In the genomic region with DNA sequence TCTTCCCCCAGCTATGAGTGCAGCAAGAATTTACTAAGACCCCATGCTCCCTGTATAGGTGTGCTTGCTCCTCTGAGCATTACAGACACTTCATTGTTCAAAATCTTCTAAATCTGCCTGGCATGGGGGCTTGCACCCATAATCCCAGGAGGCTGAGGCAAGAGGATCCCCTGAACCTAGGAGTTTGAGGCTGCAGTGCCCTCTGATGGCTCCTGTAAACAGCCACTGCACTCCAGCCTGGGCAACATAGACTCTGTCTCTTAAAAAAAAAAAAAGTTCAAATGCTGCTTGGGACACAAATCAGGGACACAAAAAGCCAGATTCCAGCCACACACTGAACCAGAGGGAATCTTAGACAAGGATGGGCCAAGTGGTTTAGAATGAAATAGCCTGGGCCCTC, we compare ENCODE assay signal across 17 cellular contexts. TPM values are rescaled to one million over a fixed set of nuclear protein-coding genes. Genes with fewer than 3 reads are reported as not detected.
DNase-seq lines count a peak whose midpoint lies in the region; ATAC-seq, FAIRE-seq and TF ChIP-seq lines count a peak whose summit lies in the region.
"Had no signal": no experiment of that assay in that cellular context is flagged by ENCODE, and none has a peak within 500 bp of the region (broad histone marks: within the 10 kb centered on the region; RNA-seq: fewer than 3 reads in every experiment).

No MANE protein-coding gene starts in this region.

- H3K27ac Mint-ChIP-seq in activated T-cell treated with anti-CD3 and anti-CD28 coated beads, Interleukin-2, amount 50 U/mL, for 72 hours: no peak overlapping the region
- H3K27ac Mint-ChIP-seq in stimulated activated naive CD8-positive, alpha-beta T cell treated with anti-CD3 and anti-CD28 coated beads, Interleukin-15, amount 100 ng/mL, for 72 hours: no peak overlapping the region
- H3K27ac Mint-ChIP-seq: activated CD8-positive, alpha-beta memory T cell treated with anti-CD3 and anti-CD28 coated beads, Interleukin-2, amount 10 ng/mL, durations not matched to agents 7 days and 5 days had no signal

- H3K36me3 ChIP-seq in tibial artery: no peaks in the 10 kb centered on the region
- H3K36me3 ChIP-seq: adrenal gland, gastroesophageal sphincter had no signal

- no peaks in the 10 kb centered on the region for H3K36me3 Mint-ChIP-seq in activated T-cell treated with anti-CD3 and anti-CD28 coated beads, Interleukin-2, amount 50 U/mL, for 72 hours (ENCODE audit: insufficient read depth in 2 of 2)
- H3K36me3 Mint-ChIP-seq: activated CD8-positive, alpha-beta memory T cell treated with anti-CD3 and anti-CD28 coated beads, Interleukin-2, amount 10 ng/mL, durations not matched to agents 7 days and 5 days had no signal

- TF ChIP-seq RAD21 in A549 (conservative IDR thresholded peaks at IDR 0.05 in 1 of 2, IDR thresholded peaks at IDR 0.05 in 1 of 2): peak in 1 of 2 experiments; percentile 41; a peak in 1 of 5 replicates

- no peak overlapping the region for H3K4me3 ChIP-seq in A549
- no peak overlapping the region for H3K4me3 ChIP-seq in fibroblast of pulmonary artery (replicated peaks; ENCODE audit: low read depth, low read length)
- no peak overlapping the region for H3K4me3 ChIP-seq in tibial artery
- H3K4me3 ChIP-seq: adrenal gland, gastroesophageal sphincter had no signal

- H3K9me3 ChIP-seq in A549 (no peaks in the 10 kb centered on the region), tibial artery (no peaks in the 10 kb centered on the region)
- H3K9me3 ChIP-seq: adrenal gland, gastroesophageal sphincter had no signal

- no peak overlapping the region for H3K4me3 Mint-ChIP-seq in activated T-cell treated with anti-CD3 and anti-CD28 coated beads, Interleukin-2, amount 50 U/mL, for 72 hours
- no peak overlapping the region for H3K4me3 Mint-ChIP-seq in stimulated activated naive CD8-positive, alpha-beta T cell treated with anti-CD3 and anti-CD28 coated beads, Interleukin-15, amount 100 ng/mL, for 72 hours
- H3K4me3 Mint-ChIP-seq: activated CD8-positive, alpha-beta memory T cell treated with anti-CD3 and anti-CD28 coated beads, Interleukin-2, amount 10 ng/mL, durations not matched to agents 7 days and 5 days had no signal

- H3K4me2 ChIP-seq in A549: no peak overlapping the region

- H3K9me3 Mint-ChIP-seq in activated T-cell treated with anti-CD3 and anti-CD28 coated beads, Interleukin-2, amount 50 U/mL, for 72 hours: no peaks in the 10 kb centered on the region
- H3K9me3 Mint-ChIP-seq in stimulated activated naive CD8-positive, alpha-beta T cell treated with anti-CD3 and anti-CD28 coated beads, Interleukin-15, amount 100 ng/mL, for 72 hours: no peaks in the 10 kb centered on the region

- H3K27me3 ChIP-seq in tibial artery: peaks cover 0 to 16% of the 10 kb centered on the region in 2 donors
- H3K27me3 ChIP-seq: adrenal gland, gastroesophageal sphincter had no signal

- H3K27ac ChIP-seq in A549: no peak overlapping the region
- H3K27ac ChIP-seq in tibial artery: no peak overlapping the region
- H3K27ac ChIP-seq: gastroesophageal sphincter had no signal

- no peaks in the 10 kb centered on the region for H3K27me3 Mint-ChIP-seq in activated T-cell treated with anti-CD3 and anti-CD28 coated beads, Interleukin-2, amount 50 U/mL, for 72 hours (ENCODE audit: low read depth)
- no peaks in the 10 kb centered on the region for H3K27me3 Mint-ChIP-seq in stimulated activated naive CD8-positive, alpha-beta T cell treated with anti-CD3 and anti-CD28 coated beads, Interleukin-15, amount 100 ng/mL, for 72 hours

- CTCF ChIA-PET in A549 (lab: Yijun Ruan, JAX): interaction anchor here (1.8 to 34.5 kb wide), 4 partner anchors 9 to 150 kb away, joined by 6 to 575 read pairs (median 18); no protein-coding TSS in a partner anchor

- FAIRE-seq in A549 (lab: Jason Lieb, UNC): no peak

- no peak for TF ChIP-seq EP300 in A549 (IDR thresholded peaks at IDR 0.05)

- TF ChIP-seq CTCF in A549 (IDR thresholded peaks at IDR 0.05) (peak; percentile 22; the same call in 2 of the 3 replicates), GM10266 (IDR thresholded peaks at IDR 0.05; ENCODE audit: control insufficient read depth, insufficient read depth, low read depth, missing control alignments) (peak; percentile 44), fibroblast of pulmonary artery (IDR thresholded peaks at IDR 0.05; ENCODE audit: low read length, missing control alignments) (peak; percentile 11), tibial artery (IDR thresholded peaks at IDR 0.05) (no peak)

- ATAC-seq in A549 (no peak), HG02852 (IDR thresholded peaks at IDR 0.05; ENCODE audit: unreplicated experiment) (no peak)
- no peak for ATAC-seq in activated T-cell treated with anti-CD3 and anti-CD28 coated beads, Interleukin-2, amount 50 U/mL, for 72 hours (replicated peaks in 1 of 2)
- ATAC-seq in stimulated activated naive CD8-positive, alpha-beta T cell treated with anti-CD3 and anti-CD28 coated beads, Interleukin-15, amount 100 ng/mL, for 72 hours: no peak
- ATAC-seq: activated CD8-positive, alpha-beta memory T cell treated with anti-CD3 and anti-CD28 coated beads, Interleukin-2, amount 10 ng/mL, durations not matched to agents 7 days and 5 days; gastroesophageal sphincter; Panc1; right cardiac atrium had no signal

- DNase-seq in A549 (ENCODE audit: low read depth in 1 of 2, low spot score in 1 of 2): no peak
- no peak for DNase-seq in GM10266 (ENCODE audit: extremely low spot score)
- DNase-seq in fibroblast of pulmonary artery (ENCODE audit: low read depth): no peak
- DNase-seq in activated T-cell treated with anti-CD3 and anti-CD28 coated beads, Interleukin-2, amount 50 U/mL, for 72 hours: no peak
- DNase-seq in stimulated activated naive CD8-positive, alpha-beta T cell treated with anti-CD3 and anti-CD28 coated beads, Interleukin-15, amount 100 ng/mL, for 72 hours: no peak
- no peak for DNase-seq in tibial artery
- DNase-seq: activated CD8-positive, alpha-beta memory T cell treated with anti-CD3 and anti-CD28 coated beads, Interleukin-2, amount 10 ng/mL, durations not matched to agents 7 days and 5 days; adrenal gland; dermis blood vessel endothelial cell; islet precursor cell; right cardiac atrium; stimulated activated CD4-positive, alpha-beta T cell treated with anti-CD3 and anti-CD28 coated beads, Interleukin-4, amount 100 ng/mL, for 4 hours; T-helper 9 cell had no signal

- POLR2A ChIA-PET in A549 (lab: Yijun Ruan, JAX): interaction anchor here (0.6 kb wide), 1 partner anchor 130 kb away, joined by 3 read pairs; no protein-coding TSS in a partner anchor

- intact Hi-C loops in tibial artery (cut with DNase I; ENCODE audit: low total_unique reads): no loop called here

- H3K4me1 ChIP-seq in A549 (peaks cover 3% of the 10 kb centered on the region), tibial artery (peaks cover 0 to 15% (median 12%) of the 10 kb centered on the region in 4 donors)

- TF ChIP-seq POLR2A in A549 (IDR thresholded peaks at IDR 0.05; ENCODE audit: low read length) (no peak), Raji (IDR thresholded peaks at IDR 0.05; ENCODE audit: insufficient read depth, low read depth, low read length) (0 out of 2 replicates have a peak, but pooled peaks have one; percentile 23)

- peaks cover 21% of the 10 kb centered on the region for H3K4me1 Mint-ChIP-seq in activated T-cell treated with anti-CD3 and anti-CD28 coated beads, Interleukin-2, amount 50 U/mL, for 72 hours (ENCODE audit: low read depth)
- H3K4me1 Mint-ChIP-seq in stimulated activated naive CD8-positive, alpha-beta T cell treated with anti-CD3 and anti-CD28 coated beads, Interleukin-15, amount 100 ng/mL, for 72 hours: peaks cover 31% of the 10 kb centered on the region

TF ChIP-seq in A549, 52 proteins besides CTCF, POLR2A, EP300 and RAD21:
- no peak for TF ChIP-seq MAZ (IDR thresholded peaks at IDR 0.05; ENCODE audit: borderline replicate concordance, low read depth, low read length)
- 0 out of 3 replicates have a peak, but pooled peaks have one; percentile 13 for TF ChIP-seq SMC3 (IDR thresholded peaks at IDR 0.05)
TF ChIP-seq in A549: peak in this region for 1.

RNA-seq across cellular contexts. Expression of a gene that starts 3.4 kb away (rescaled TPM):
- polyA plus RNA-seq in A549 (2011; rRNA removed): 49.6 and 50.9 TPM in 2 replicates
- polyA plus RNA-seq in A549 (2012; cell fraction: cytosol; rRNA removed): 143 and 151 TPM in 2 replicates
- polyA plus RNA-seq in A549 (2012; cell fraction: nucleus; rRNA removed): 130 and 149 TPM in 2 replicates
- polyA plus RNA-seq in A549 (2017; fragmentation: RNase III; extraction: RNeasy Plus Mini Kit Qiagen cat#74134 plus additional on column Dnase treatment): 46.1 to 53.6 TPM (median 48.0 TPM) in 3 replicates
- polyA minus RNA-seq in A549 (2011; rRNA and poly(A)+ RNA removed): 32.2 and 33.2 TPM in 2 replicates
- total RNA-seq in activated T-cell treated with anti-CD3 and anti-CD28 coated beads, Interleukin-2, amount 50 U/mL, for 72 hours: 10 to 100 TPM; 32.1 to 37.6 TPM

RNA-seq across cellular contexts. Expression of a gene that starts 22.7 kb away (rescaled TPM):
- polyA plus RNA-seq in A549 (2011; rRNA removed) (1.8 and 2.0 TPM in 2 replicates), A549 (2017; fragmentation: RNase III; extraction: RNeasy Plus Mini Kit Qiagen cat#74134 plus additional on column Dnase treatment) (0.75 to 1.3 TPM (median 0.79 TPM) in 3 replicates)
- 2.0 and 2.2 TPM in 2 replicates for polyA plus RNA-seq in A549 (2012; cell fraction: cytosol; rRNA removed)
- polyA plus RNA-seq in A549 (2012; cell fraction: nucleus; rRNA removed): 1.4 and 1.6 TPM in 2 replicates
- polyA minus RNA-seq in A549 (2011; rRNA and poly(A)+ RNA removed): 0.54 and 0.87 TPM in 2 replicates
- 1 to 10 TPM in 1 of 2 donors, under 1 TPM in 1; 0.44 to 1.2 TPM for total RNA-seq in activated T-cell treated with anti-CD3 and anti-CD28 coated beads, Interleukin-2, amount 50 U/mL, for 72 hours
- polyA plus RNA-seq: right cardiac atrium had no signal

RNA-seq across cellular contexts. Expression of a gene that starts 27.6 kb away (rescaled TPM):
- polyA plus RNA-seq in A549 (2011; rRNA removed): 0.13 and 0.22 TPM in 2 replicates
- 0.22 and 0.29 TPM in 2 replicates for polyA plus RNA-seq in A549 (2012; cell fraction: cytosol; rRNA removed)
- polyA plus RNA-seq in A549 (2012; cell fraction: nucleus; rRNA removed): 0.81 and 1.1 TPM in 2 replicates
- 0.17 to 0.28 TPM (median 0.18 TPM) in 3 replicates for polyA plus RNA-seq in A549 (2017; fragmentation: RNase III; extraction: RNeasy Plus Mini Kit Qiagen cat#74134 plus additional on column Dnase treatment)
- polyA minus RNA-seq in A549 (2011; rRNA and poly(A)+ RNA removed): not detected in 2 replicates
- 1 to 10 TPM; 1.3 to 2.0 TPM for total RNA-seq in activated T-cell treated with anti-CD3 and anti-CD28 coated beads, Interleukin-2, amount 50 U/mL, for 72 hours

Comparison
In these comparisons a context has a peak if more than half of its experiments do, and no peak if none do; other contexts are left out.
1. CTCF ChIP-seq: peak in A549 (single experiment), GM10266 (single experiment) and fibroblast of pulmonary artery (single experiment); none in tibial artery (0 of 2).